Comparison of ENCODE assay signal across 1 cellular context in genomic region chr12:54360717-54361456, GRCh38.
TF ChIP-seq lines count a peak whose summit lies in the region.

No MANE protein-coding gene starts in this region.

TF ChIP-seq in endothelial cell of umbilical vein, 7 proteins besides CTCF, POLR2A, EP300 and RAD21:
- TF ChIP-seq GATA2 (IDR thresholded peaks at IDR 0.05; ENCODE audit: insufficient read depth, insufficient read length, low read depth, low read length), result no peak
- peak; percentile 49 for TF ChIP-seq FOS (IDR thresholded peaks at IDR 0.05; ENCODE audit: borderline replicate concordance, insufficient read depth, low read length)
- peak; percentile 6 for TF ChIP-seq JUN (IDR thresholded peaks at IDR 0.05; ENCODE audit: borderline replicate concordance, insufficient read depth, insufficient read length, low read depth)
- no peak for TF ChIP-seq MAX (IDR thresholded peaks at IDR 0.05; ENCODE audit: insufficient read depth, insufficient read length)
- no peak for TF ChIP-seq EZH2 (IDR thresholded peaks at IDR 0.05; ENCODE audit: borderline replicate concordance, low read depth, low read length, severe bottlenecking)
